In the genomic region with DNA sequence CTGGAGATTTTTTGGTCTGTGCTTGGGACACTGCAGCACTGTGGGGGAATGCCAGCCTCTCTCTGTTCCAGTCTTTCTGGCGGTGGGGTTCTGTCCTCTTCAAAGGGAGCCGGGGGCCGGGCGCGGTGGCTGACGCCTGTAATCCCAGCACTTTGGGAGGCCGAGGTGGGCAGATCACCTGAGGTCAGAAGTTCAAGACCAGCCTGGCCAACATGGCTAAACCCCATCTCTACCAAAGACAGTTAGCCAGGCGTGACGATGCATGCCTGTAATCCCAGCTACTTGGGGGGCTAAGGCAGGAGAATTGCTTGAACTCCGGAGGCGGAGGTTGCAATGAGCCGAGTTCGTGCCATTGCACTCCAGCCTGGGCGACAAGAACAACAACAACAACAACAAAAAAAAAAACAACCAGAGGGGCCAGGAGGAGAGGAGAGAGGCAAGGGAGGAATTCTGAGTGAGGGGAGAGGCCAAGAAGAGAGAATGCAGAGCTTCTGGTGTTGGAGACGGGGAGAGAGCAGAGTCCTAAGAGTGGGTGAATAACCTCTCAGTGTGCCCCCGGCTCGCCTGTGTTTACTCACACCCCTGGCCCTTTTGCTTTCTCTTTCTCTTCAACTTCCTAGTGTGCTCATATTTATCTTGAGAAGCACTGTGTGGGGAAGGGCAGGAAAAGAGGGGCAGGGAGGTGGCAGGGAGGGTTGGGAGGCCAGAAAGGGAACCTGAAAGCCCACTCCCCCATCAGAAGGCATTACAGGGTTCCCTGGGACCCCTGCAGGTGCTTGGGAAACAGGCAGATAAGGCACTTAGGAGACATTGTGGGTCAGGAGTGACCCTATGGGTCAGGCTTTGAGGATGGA, we compare ENCODE assay signal across 8 cellular contexts. TPM values are rescaled to one million over a fixed set of nuclear protein-coding genes. Genes with fewer than 3 reads are reported as not detected.
DNase-seq lines count a peak whose midpoint lies in the region; ATAC-seq and TF ChIP-seq lines count a peak whose summit lies in the region.

No MANE protein-coding gene starts in this region.

- H2BK12ac ChIP-seq in trophoblast cell (ENCODE audit: low read length): no peak overlapping the region

- H3K79me2 ChIP-seq in trophoblast cell (ENCODE audit: control insufficient read depth, insufficient read depth, low read length, poor library complexity): peaks cover 22% of the 10 kb centered on the region

- H3K36me3 ChIP-seq in colonic mucosa (no peaks in the 10 kb centered on the region), trophoblast cell (ENCODE audit: control insufficient read depth in 1 of 2, insufficient read depth in 2 of 2, low read length in 2 of 2) (peaks cover 0 to 2% of the 10 kb centered on the region in 2 experiments), testis (ENCODE audit: low read depth, missing control alignments) (no peaks in the 10 kb centered on the region)

- peak overlapping the region; percentile 78 for H3K4ac ChIP-seq in trophoblast cell (ENCODE audit: low read depth, low read length)

- H3K4me2 ChIP-seq in trophoblast cell (ENCODE audit: low read length): peak overlapping the region; percentile 91

- H3K9ac ChIP-seq in colonic mucosa (ENCODE audit: low read depth in 2 of 2, low read length in 2 of 2) (peak overlapping the region; percentile 66 to 93), trophoblast cell (ENCODE audit: low read length) (peak overlapping the region; percentile 5)

- no CpG with 5 or more reads among the region's 17 CpGs for WGBS in trophoblast cell (ENCODE audit: extremely low coverage, insufficient coverage, insufficient read length)
- 86% methylated on average over 13 to 17 of the region's 17 CpGs for WGBS in testis, 2 donors

- H3K4me3 ChIP-seq in colonic mucosa (peak overlapping the region; percentile 22), trophoblast cell (ENCODE audit: low read depth, low read length) (no peak overlapping the region), testis (no peak overlapping the region)

- no peak for ATAC-seq in GM19455 (IDR thresholded peaks at IDR 0.05; ENCODE audit: unreplicated experiment)

- H2AK5ac ChIP-seq in trophoblast cell (ENCODE audit: low read length): no peak overlapping the region

- H3K9me3 ChIP-seq in colonic mucosa (no peaks in the 10 kb centered on the region), trophoblast cell (ENCODE audit: insufficient read depth, low read depth, low read length) (no peaks in the 10 kb centered on the region), testis (no peaks in the 10 kb centered on the region)

- DNase-seq in GDM1 (lab: John Stamatoyannopoulos, UW) (peak; percentile 55), RPMI8226 (peak; percentile 75), colonic mucosa (peak; percentile 44), trophoblast cell (no peak), NCI-H1436 treated with DMSO at 0.1 percent for 48 hours (lab: John Stamatoyannopoulos, UW) (no peak), hypothalamus (lab: John Stamatoyannopoulos, UW) (no peak), testis (no peak)

- H3K79me1 ChIP-seq in trophoblast cell (ENCODE audit: low read length): peaks cover 25% of the 10 kb centered on the region

- H3K14ac ChIP-seq in trophoblast cell (ENCODE audit: low read length): no peak overlapping the region

- no peak overlapping the region for H4K8ac ChIP-seq in trophoblast cell (ENCODE audit: low read depth, low read length)

- H3K27ac ChIP-seq in colonic mucosa: peak overlapping the region; percentile 96
- H3K27ac ChIP-seq in trophoblast cell (ENCODE audit: low read depth, low read length): no peak overlapping the region
- H3K27ac ChIP-seq in testis: peak overlapping the region in 1 of 2 donors; percentile 15

- intact Hi-C loops in colonic mucosa (cut with DNase I) (no loop called here), testis (cut with DNase I; ENCODE audit: low total_unique reads) (no loop called here)

- peak overlapping the region; percentile 20 for H4K91ac ChIP-seq in trophoblast cell (ENCODE audit: low read depth, low read length)

- H2BK120ac ChIP-seq in trophoblast cell (ENCODE audit: insufficient read depth, low read length, poor library complexity): no peak overlapping the region

- no peak for TF ChIP-seq CTCF in colonic mucosa (IDR thresholded peaks at IDR 0.05)
- TF ChIP-seq CTCF in testis (IDR thresholded peaks at IDR 0.05): no peak

- TF ChIP-seq POLR2A in testis (IDR thresholded peaks at IDR 0.05): no peak

- H3K18ac ChIP-seq in trophoblast cell (ENCODE audit: low read length): no peak overlapping the region

- no peak overlapping the region for H3K23ac ChIP-seq in trophoblast cell (ENCODE audit: low read length)

- H2AFZ ChIP-seq in trophoblast cell (ENCODE audit: insufficient read depth, low read length, poor library complexity): no peak overlapping the region

- H3K27me3 ChIP-seq in colonic mucosa: no peaks in the 10 kb centered on the region
- H3K27me3 ChIP-seq in trophoblast cell (ENCODE audit: insufficient read depth, low read length): no peaks in the 10 kb centered on the region
- H3K27me3 ChIP-seq in testis: no peaks in the 10 kb centered on the region

- H2BK5ac ChIP-seq in trophoblast cell (ENCODE audit: low read depth, low read length, poor library complexity): no peak overlapping the region

- H3K4me1 ChIP-seq in colonic mucosa: peaks cover 9% of the 10 kb centered on the region
- H3K4me1 ChIP-seq in trophoblast cell (ENCODE audit: control insufficient read depth in 1 of 2, insufficient read depth in 2 of 2, low read length in 2 of 2): peaks cover 6 to 12% of the 10 kb centered on the region in 2 experiments
- H3K4me1 ChIP-seq in testis: peaks cover 16% of the 10 kb centered on the region

- no peak overlapping the region for H4K12ac ChIP-seq in trophoblast cell (ENCODE audit: low read depth, low read length)

RNA-seq across cellular contexts. Expression of gene SET, which starts 3.2 kb away (rescaled TPM):
- total RNA-seq in colonic mucosa (100 to 1,000 TPM; 222 to 348 TPM), testis (100 to 1,000 TPM; 113 to 142 TPM)
- polyA plus RNA-seq in trophoblast cell (2013): 357 and 372 TPM in 2 replicates
- 159 TPM for polyA plus RNA-seq in testis (ENCODE audit: insufficient read depth, low read depth, low replicate concordance)

RNA-seq across cellular contexts. Expression of gene PKN3, which starts 16.4 kb away (rescaled TPM):
- total RNA-seq in colonic mucosa: 1 to 10 TPM; 2.8 to 7.5 TPM
- 7.5 and 7.7 TPM in 2 replicates for polyA plus RNA-seq in trophoblast cell (2013)
- total RNA-seq in testis: 1 to 10 TPM; 3.6 to 7.2 TPM
- polyA plus RNA-seq in testis (ENCODE audit: insufficient read depth, low read depth, low replicate concordance): 4.2 TPM

RNA-seq across cellular contexts. Expression of gene DYNC2I2, which starts 29.2 kb away (rescaled TPM):
- total RNA-seq in colonic mucosa (100 to 1,000 TPM in 1 of 2 donors, 10 to 100 TPM in 1; 39.7 to 152 TPM), testis (10 to 100 TPM; 78.4 to 96.7 TPM)
- polyA plus RNA-seq in trophoblast cell (2013): 19.9 and 21.1 TPM in 2 replicates
- polyA plus RNA-seq in testis (ENCODE audit: insufficient read depth, low read depth, low replicate concordance): 102 TPM

RNA-seq across cellular contexts. Expression of gene ZDHHC12, which starts 38.1 kb away (rescaled TPM):
- total RNA-seq in colonic mucosa: 100 to 1,000 TPM in 1 of 2 donors, 10 to 100 TPM in 1; 69.9 to 129 TPM
- 35.3 and 35.7 TPM in 2 replicates for polyA plus RNA-seq in trophoblast cell (2013)
- 10 to 100 TPM; 36.4 to 57.5 TPM for total RNA-seq in testis
- polyA plus RNA-seq in testis (ENCODE audit: insufficient read depth, low read depth, low replicate concordance): 39.3 TPM

Comparison
In these comparisons a context has a peak if more than half of its experiments do, and no peak if none do; other contexts are left out.
1. DNase-seq: peak in GDM1 (single experiment), RPMI8226 (single experiment) and colonic mucosa (single experiment); none in trophoblast cell (0 of 2), NCI-H1436 treated with DMSO at 0.1 percent for 48 hours (single experiment), hypothalamus (0 of 51) and testis (single experiment).